ENCODE assay signal across 25 cellular contexts in genomic region chr6:88611721-88612120, GRCh38.
DNase-seq lines count a peak whose midpoint lies in the region; ATAC-seq and TF ChIP-seq lines count a peak whose summit lies in the region.
"Had no signal": no experiment of that assay in that cellular context is flagged by ENCODE, and none has a peak within 500 bp of the region (broad histone marks: within the 10 kb centered on the region; RNA-seq: fewer than 3 reads in every experiment).

No MANE protein-coding gene starts in this region.

- 85 to 94% methylated on average over 4 of the region's 4 CpGs for WGBS in lower leg skin, 2 donors

- peak overlapping the region; percentile 79 for H3K4me3 ChIP-seq in DOHH2 (ENCODE audit: low read length)
- no peak overlapping the region for H3K4me3 ChIP-seq in Panc1 (ENCODE audit: low read depth in 2 of 2, low read length in 2 of 2)
- H3K4me3 ChIP-seq in fibroblast of the aortic adventitia (ENCODE audit: low read depth, low read length), result no peak overlapping the region
- no peak overlapping the region for H3K4me3 ChIP-seq in lower leg skin (ENCODE audit: low read depth, poor library complexity, severe bottlenecking)
- H3K4me3 ChIP-seq in CD8-positive, alpha-beta memory T cell (ENCODE audit: low read length), result no peak overlapping the region
- H3K4me3 ChIP-seq: BLaER1, MG63, PC-9, SJSA1 had no signal

- H3K27me3 ChIP-seq in DOHH2 (ENCODE audit: control insufficient read depth, low read length) (no peaks in the 10 kb centered on the region), Panc1 (ENCODE audit: control insufficient read depth, insufficient read depth, low read length) (no peaks in the 10 kb centered on the region)
- H3K27me3 ChIP-seq in CD8-positive, alpha-beta memory T cell (ENCODE audit: insufficient read depth, low read length, poor library complexity, severe bottlenecking), result no peaks in the 10 kb centered on the region
- H3K27me3 ChIP-seq: BLaER1, MG63, SJSA1 had no signal

- no peaks in the 10 kb centered on the region for H3K27me3 Mint-ChIP-seq in neural crest cell (ENCODE audit: low read depth)
- peaks cover 0 to 1% of the 10 kb centered on the region in 2 donors for H3K27me3 Mint-ChIP-seq in CD8-positive, alpha-beta memory T cell
- H3K27me3 Mint-ChIP-seq: CD4-positive, CD25-positive, alpha-beta regulatory T cell had no signal

- peaks cover 54% of the 10 kb centered on the region for H3F3A ChIP-seq in DOHH2 (ENCODE audit: control insufficient read depth, insufficient read depth)

- no peak for TF ChIP-seq POLR2A in lower leg skin (IDR thresholded peaks at IDR 0.05)

- peak overlapping the region; percentile 98 for H3K27ac ChIP-seq in DOHH2 (ENCODE audit: low read depth, low read length)
- no peak overlapping the region for H3K27ac ChIP-seq in Panc1 (ENCODE audit: low read length)
- no peak overlapping the region for H3K27ac ChIP-seq in CD8-positive, alpha-beta memory T cell (ENCODE audit: low read depth, low read length)
- H3K27ac ChIP-seq: BLaER1, PC-9, SJSA1 had no signal

- ATAC-seq in Panc1 (no peak), HG03039 (IDR thresholded peaks at IDR 0.05; ENCODE audit: unreplicated experiment) (no peak)

- TSS peak; percentile 40 for BruUV-seq in Panc1 (replicated peaks; lab: Mats Ljungman, UMichigan)

- peaks cover 87% of the 10 kb centered on the region for H3K4me1 ChIP-seq in DOHH2 (ENCODE audit: control insufficient read depth, low read length)
- no peaks in the 10 kb centered on the region for H3K4me1 ChIP-seq in Panc1 (ENCODE audit: control insufficient read depth, insufficient read depth, low read length)
- no peaks in the 10 kb centered on the region for H3K4me1 ChIP-seq in CD8-positive, alpha-beta memory T cell (ENCODE audit: insufficient read depth, low read length)
- H3K4me1 ChIP-seq: BLaER1, SJSA1 had no signal

- H3K4me2 ChIP-seq in DOHH2 (ENCODE audit: low read length), result peak overlapping the region; percentile 96
- H3K4me2 ChIP-seq: BLaER1, PC-9 had no signal

- H3K36me3 ChIP-seq in DOHH2 (ENCODE audit: control insufficient read depth, low read length) (peaks cover 58% of the 10 kb centered on the region), Panc1 (ENCODE audit: control insufficient read depth, insufficient read depth, low read length) (no peaks in the 10 kb centered on the region)
- H3K36me3 ChIP-seq in CD8-positive, alpha-beta memory T cell (ENCODE audit: insufficient read depth, low read length), result peaks cover 9% of the 10 kb centered on the region
- H3K36me3 ChIP-seq: SJSA1 had no signal

- POLR2A ChIA-PET in Panc1 (lab: Charles Lee), result no interaction called here
- POLR2A ChIA-PET in CD8-positive, alpha-beta memory T cell (lab: Charles Lee), result no interaction called here

- peak overlapping the region; percentile 38 for H3K27ac Mint-ChIP-seq in neural crest cell (ENCODE audit: unreplicated experiment)
- H3K27ac Mint-ChIP-seq in CD8-positive, alpha-beta memory T cell, result no peak overlapping the region
- H3K27ac Mint-ChIP-seq: CD4-positive, CD25-positive, alpha-beta regulatory T cell had no signal

- H3K4me1 Mint-ChIP-seq in neural crest cell, result no peaks in the 10 kb centered on the region
- H3K4me1 Mint-ChIP-seq in CD8-positive, alpha-beta memory T cell, result no peaks in the 10 kb centered on the region

- in situ Hi-C loops in Panc1 (cut with HindIII; ENCODE audit: low pct_unique_long_range_greater_than_20kb, low sequenced_read_pairs), result no loop called here

- H3K9me3 ChIP-seq in DOHH2 (ENCODE audit: control insufficient read depth, insufficient read depth, low read length) (no peaks in the 10 kb centered on the region), Panc1 (ENCODE audit: control insufficient read depth, insufficient read depth, low read depth, low read length) (no peaks in the 10 kb centered on the region)
- H3K9me3 ChIP-seq in CD8-positive, alpha-beta memory T cell (ENCODE audit: low read length), result no peaks in the 10 kb centered on the region
- H3K9me3 ChIP-seq: BLaER1, MG63, SJSA1 had no signal

- H3K9me3 Mint-ChIP-seq in neural crest cell, result no peaks in the 10 kb centered on the region
- peaks cover 0 to 3% (median 0%) of the 10 kb centered on the region in 5 donors for H3K9me3 Mint-ChIP-seq in CD8-positive, alpha-beta memory T cell

- no peaks in the 10 kb centered on the region for H4K20me1 ChIP-seq in DOHH2 (ENCODE audit: control insufficient read depth, insufficient read depth, low read depth, low read length)
- H4K20me1 ChIP-seq: BLaER1 had no signal

- DNase-seq in Panc1 (ENCODE audit: low read depth, low spot score) (no peak), fibroblast of the aortic adventitia (ENCODE audit: low read depth) (peak; percentile 16), neural crest cell (ENCODE audit: low read depth, low spot score) (no peak), lower leg skin (ENCODE audit: low spot score in 2 of 2) (no peak)
- DNase-seq in CD8-positive, alpha-beta memory T cell, result no peak
- DNase-seq: CD4-positive, CD25-positive, alpha-beta regulatory T cell; COR-L47; DMS 273 treated with DMSO at 0.1 percent for 48 hours; DMS79; H7; KG1; MG63; NCI-H1105 treated with DMSO at 0.1 percent for 48 hours; NCI-H146; NCI-H1930; NCI-H2107; NCI-H524; NCI-H774; PC-9; Right ventricle myocardium superior; RPMI8226 had no signal

- TF ChIP-seq CTCF in DOHH2 (IDR thresholded peaks at IDR 0.05; ENCODE audit: low read depth, low read length, poor library complexity, severe bottlenecking) (no peak), Panc1 (IDR thresholded peaks at IDR 0.05) (no peak), fibroblast of the aortic adventitia (IDR thresholded peaks at IDR 0.05; ENCODE audit: insufficient read depth, low read length) (no peak), neural crest cell (conservative IDR thresholded peaks at IDR 0.05) (no peak), lower leg skin (IDR thresholded peaks at IDR 0.05) (no peak)

- CTCF ChIA-PET in Panc1 (lab: Charles Lee), result no interaction called here
- CTCF ChIA-PET in CD8-positive, alpha-beta memory T cell (lab: Charles Lee), result no interaction called here

- H3K4me3 Mint-ChIP-seq in neural crest cell, result no peak overlapping the region
- H3K4me3 Mint-ChIP-seq in CD8-positive, alpha-beta memory T cell, result no peak overlapping the region
- H3K4me3 Mint-ChIP-seq: CD4-positive, CD25-positive, alpha-beta regulatory T cell had no signal

- peaks cover 54% of the 10 kb centered on the region for H3K79me2 ChIP-seq in DOHH2 (ENCODE audit: control insufficient read depth, low read length)

- intact Hi-C loops in Panc1 (cut with micrococcal nuclease; ENCODE audit: unreplicated experiment) (no loop called here), lower leg skin (cut with DNase I; ENCODE audit: low total_unique reads) (no loop called here)

- H3K36me3 Mint-ChIP-seq in neural crest cell (ENCODE audit: low read depth), result peaks cover 21% of the 10 kb centered on the region
- H3K36me3 Mint-ChIP-seq in CD8-positive, alpha-beta memory T cell, result peaks cover 33 to 54% (median 48%) of the 10 kb centered on the region in 3 donors

- no peaks in the 10 kb centered on the region for H3K9me2 ChIP-seq in DOHH2 (replicated peaks; ENCODE audit: control insufficient read depth, low read length)
